In genomic region chr4:18458465-18458864, GRCh38 we compare ENCODE assay signal across 33 cellular contexts.
"Had no signal": no experiment of that assay in that cellular context is flagged by ENCODE, and none has a peak within 500 bp of the region (broad histone marks: within the 10 kb centered on the region; RNA-seq: fewer than 3 reads in every experiment).

No MANE protein-coding gene starts in this region.

- ATAC-seq: activated CD8-positive, alpha-beta T cell treated with anti-CD3 and anti-CD28 coated beads for 36 hours; activated naive CD4-positive, alpha-beta T cell treated with anti-CD3 and anti-CD28 coated beads, Interleukin-2, amount 50 U/mL, for 72 hours; activated T-cell treated with anti-CD3 and anti-CD28 coated beads, Interleukin-2, amount 50 U/mL, for 4 hours; activated T-cell treated with anti-CD3 and anti-CD28 coated beads, Interleukin-2, amount 50 U/mL, for 72 hours; activated T-helper 17 cell treated with anti-CD3 and anti-CD28 coated beads, Interleukin-2, amount 50 U/mL, for 72 hours; body of pancreas had no signal

- H3K27me3 ChIP-seq: adrenal gland, body of pancreas, brain microvascular endothelial cell, breast epithelium had no signal

- H3K4me1 ChIP-seq: adrenal gland, body of pancreas, breast epithelium had no signal

- H3K4me3 ChIP-seq: adrenal gland, body of pancreas, breast epithelium had no signal

- H3K27ac ChIP-seq: adrenal gland, body of pancreas, brain microvascular endothelial cell, breast epithelium, VCaP had no signal

- FAIRE-seq: astrocyte, TTC549 had no signal

- DNase-seq: activated B cell treated with CpG ODN at 0.5 μM for 24 hours; activated CD4-positive, alpha-beta memory T cell treated with anti-CD3 and anti-CD28 coated beads for 36 hours; activated CD4-positive, alpha-beta T cell treated with anti-CD3 and anti-CD28 coated beads for 4 hours; activated CD4-positive, alpha-beta T cell treated with anti-CD3 and anti-CD28 coated beads, Interleukin-2, amount 10 ng/mL, durations not matched to agents 24 days and 14 days; activated CD4-positive, alpha-beta T cell treated with anti-CD3 and anti-CD28 coated beads, Interleukin-2, amount 50 U/mL, for 1 hour; activated CD4-positive, alpha-beta T cell treated with anti-CD3 and anti-CD28 coated beads, Interleukin-2, amount 50 U/mL, for 4 hours; activated CD4-positive, CD25-positive, alpha-beta regulatory T cell treated with anti-CD3 and anti-CD28 coated beads, Interleukin-2, amount 50 U/mL, for 72 hours; activated CD8-positive, alpha-beta memory T cell treated with anti-CD3 and anti-CD28 coated beads, Interleukin-2, amount 50 U/mL, for 4 hours; activated CD8-positive, alpha-beta T cell treated with anti-CD3 and anti-CD28 coated beads for 36 hours; activated effector memory CD4-positive, alpha-beta T cell treated with anti-CD3 and anti-CD28 coated beads, Interleukin-2, amount 50 U/mL, for 16 hours; activated gamma-delta T cell treated with Interleukin-2 at 50 U/mL for 16 hours; activated naive CD4-positive, alpha-beta T cell; activated naive CD4-positive, alpha-beta T cell treated with anti-CD3 and anti-CD28 coated beads for 36 hours; activated naive CD4-positive, alpha-beta T cell treated with anti-CD3 and anti-CD28 coated beads, Interleukin-2, amount 50 U/mL, for 16 hours; activated naive CD8-positive, alpha-beta T cell treated with anti-CD3 and anti-CD28 coated beads for 36 hours; activated T-cell treated with anti-CD3 and anti-CD28 coated beads for 4 hours; activated T-cell treated with anti-CD3 and anti-CD28 coated beads, Interleukin-2, amount 50 U/mL, for 1 hour; activated T-cell treated with anti-CD3 and anti-CD28 coated beads, Interleukin-2, amount 50 U/mL, for 4 hours; activated T-cell treated with anti-CD3 and anti-CD28 coated beads, Interleukin-2, amount 50 U/mL, for 72 hours; adrenal gland; amniotic stem cell; aorta; body of pancreas; brain microvascular endothelial cell; central memory CD4-positive, alpha-beta T cell; T-helper 2 cell; T-helper 9 cell had no signal

- H3K9me3 ChIP-seq: adrenal gland, body of pancreas, breast epithelium had no signal

- H3K36me3 ChIP-seq: adrenal gland, brain microvascular endothelial cell, breast epithelium had no signal
